In genomic region chr4:155077860-155078259, GRCh38 we compare ENCODE assay signal across 1 cellular context.
TF ChIP-seq lines count a peak whose summit lies in the region.

No MANE protein-coding gene starts in this region.

TF ChIP-seq in WTC11, 78 proteins besides CTCF, POLR2A, EP300 and RAD21 (continued from another document):
- TF ChIP-seq ZNF512 (CRISPR knock-in tag; IDR thresholded peaks at IDR 0.05; ENCODE audit: borderline replicate concordance) (no peak), ATF2 (CRISPR knock-in tag; IDR thresholded peaks at IDR 0.05; ENCODE audit: borderline replicate concordance, low read depth) (no peak), ZNF281 (CRISPR knock-in tag; IDR thresholded peaks at IDR 0.05) (no peak), ZBTB21 (CRISPR knock-in tag; IDR thresholded peaks at IDR 0.05; ENCODE audit: borderline replicate concordance) (no peak), ZNF232 (CRISPR knock-in tag; IDR thresholded peaks at IDR 0.05) (no peak)
